ENCODE assay signal across 30 cellular contexts in the genomic region with DNA sequence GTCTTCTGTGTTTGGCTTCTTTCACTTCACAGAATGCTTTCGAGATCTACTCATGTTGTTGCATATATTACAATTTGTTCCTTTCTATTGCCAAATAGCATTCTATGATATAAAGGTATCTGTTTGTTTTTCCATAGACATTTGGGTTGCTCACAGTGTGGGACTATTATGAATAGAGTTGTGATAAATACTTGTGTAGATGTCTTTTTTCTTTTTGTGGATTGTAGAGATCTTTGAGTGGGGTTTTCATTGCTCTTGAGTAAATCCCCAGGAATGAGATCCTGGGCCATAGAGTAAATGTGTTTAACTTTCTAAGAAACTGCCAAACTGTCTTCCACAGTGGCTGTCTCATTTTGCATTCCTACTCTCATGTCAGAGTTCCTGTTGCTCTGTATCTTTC. TPM values are rescaled to one million over a fixed set of nuclear protein-coding genes. Genes with fewer than 3 reads are reported as not detected.
DNase-seq lines count a peak whose midpoint lies in the region; ATAC-seq, FAIRE-seq and TF ChIP-seq lines count a peak whose summit lies in the region.
"Had no signal": no experiment of that assay in that cellular context is flagged by ENCODE, and none has a peak within 500 bp of the region (broad histone marks: within the 10 kb centered on the region; RNA-seq: fewer than 3 reads in every experiment).

No MANE protein-coding gene starts in this region.

- H3K4me1 ChIP-seq in left ventricle myocardium inferior (peaks cover 56% of the 10 kb centered on the region), gastrocnemius medialis (peaks cover 61 to 66% of the 10 kb centered on the region in 2 donors), Karpas-422 (ENCODE audit: low read length) (no peaks in the 10 kb centered on the region)

- no peak overlapping the region for H3K4me3 ChIP-seq in left ventricle myocardium inferior
- H3K4me3 ChIP-seq in gastrocnemius medialis, result no peak overlapping the region
- no peak overlapping the region for H3K4me3 ChIP-seq in Karpas-422 (ENCODE audit: low read length)

- no peaks in the 10 kb centered on the region for H3K79me2 ChIP-seq in Karpas-422 (ENCODE audit: low read length)

- no peak for ATAC-seq in left cardiac atrium
- no peak for ATAC-seq in gastrocnemius medialis
- ATAC-seq: HCT116, HepG2 had no signal

- H2AFZ ChIP-seq in Karpas-422 (ENCODE audit: low read length), result no peak overlapping the region

- H3K9me2 ChIP-seq in Karpas-422 (replicated peaks; ENCODE audit: insufficient read depth, low read length), result no peaks in the 10 kb centered on the region

- no peaks in the 10 kb centered on the region for H4K20me1 ChIP-seq in Karpas-422 (ENCODE audit: insufficient read depth, low read depth, low read length)

- no peak for TF ChIP-seq CTCF in left ventricle myocardium inferior (IDR thresholded peaks at IDR 0.05; ENCODE audit: borderline replicate concordance)
- TF ChIP-seq CTCF in gastrocnemius medialis (IDR thresholded peaks at IDR 0.05 in 4 of 5, conservative IDR thresholded peaks at IDR 0.05 in 1 of 5), result no peak

- in situ Hi-C loops in gastrocnemius medialis (cut with MboI; ENCODE audit: low sequenced_read_pairs in 4 of 4), result no loop called here

- intact Hi-C loops in left ventricle myocardium inferior (cut with micrococcal nuclease) (no loop called here), left cardiac atrium (cut with DNase I) (no loop called here), gastrocnemius medialis (cut with DNase I; ENCODE audit: low total_unique reads) (loop anchor here (2.0 kb wide), 1 partner anchor 17 kb away; no protein-coding TSS in a partner anchor)

- FAIRE-seq in HTR-8/SVneo (lab: Jason Lieb, UNC), result no peak
- FAIRE-seq: GM12891, HepG2, RCC 7860 had no signal

- H3K27ac ChIP-seq in left ventricle myocardium inferior (replicated peaks) (peak overlapping the region; percentile 87), gastrocnemius medialis (peak overlapping the region; percentile 90 to 97 (median 96)), Karpas-422 (ENCODE audit: low read length) (no peak overlapping the region)
- H3K27ac ChIP-seq: 22Rv1 had no signal

- H3K36me3 ChIP-seq in left ventricle myocardium inferior (peaks cover 5% of the 10 kb centered on the region), gastrocnemius medialis (peaks cover 0 to 24% of the 10 kb centered on the region in 2 donors), Karpas-422 (ENCODE audit: insufficient read depth, low read length) (no peaks in the 10 kb centered on the region)
- H3K36me3 ChIP-seq: BE2C had no signal

- H3K9ac ChIP-seq in Karpas-422 (ENCODE audit: low read length), result no peak overlapping the region

- no peak overlapping the region for H3K4me2 ChIP-seq in Karpas-422 (ENCODE audit: low read depth, low read length, poor library complexity, severe bottlenecking)

- TF ChIP-seq POLR2A in gastrocnemius medialis (IDR thresholded peaks at IDR 0.05), result no peak

- H3K27me3 ChIP-seq in left ventricle myocardium inferior (ENCODE audit: low read depth), result no peaks in the 10 kb centered on the region
- H3K27me3 ChIP-seq in gastrocnemius medialis, result no peaks in the 10 kb centered on the region
- H3K27me3 ChIP-seq in Karpas-422 (ENCODE audit: low read length), result no peaks in the 10 kb centered on the region
- H3K27me3 ChIP-seq: BE2C had no signal

- H3K9me3 ChIP-seq in left ventricle myocardium inferior (replicated peaks) (no peaks in the 10 kb centered on the region), gastrocnemius medialis (no peaks in the 10 kb centered on the region), Karpas-422 (ENCODE audit: low read length) (no peaks in the 10 kb centered on the region)
- H3K9me3 ChIP-seq: BE2C had no signal

- DNase-seq in left ventricle myocardium inferior, result no peak
- DNase-seq in left cardiac atrium, result no peak
- DNase-seq in fibroblast of gingiva (ENCODE audit: low read depth), result peak; percentile 19
- DNase-seq in gastrocnemius medialis, result no peak
- DNase-seq in Karpas-422, result no peak
- DNase-seq in HTR-8/SVneo (ENCODE audit: insufficient read length, low spot score), result no peak
- no peak for DNase-seq in hippocampal formation (lab: John Stamatoyannopoulos, UW)
- no peak for DNase-seq in GM19238 (ENCODE audit: insufficient read length, low spot score)
- DNase-seq: ACHN; BE2C; CD8-positive, alpha-beta memory T cell; DMS 273 treated with DMSO at 0.1 percent for 48 hours; DMS79; GF-D8; MV-4-11; NCI-H1105 treated with DMSO at 0.1 percent for 48 hours; NCI-H146; NCI-H1930; NCI-H446; NCI-H524 treated with DMSO at 0.1 percent for 48 hours; NCI-H774 had no signal

RNA-seq across cellular contexts. Expression of a gene that starts 24.9 kb away (rescaled TPM):
- total RNA-seq in left ventricle myocardium inferior (not detected), left cardiac atrium (not detected), gastrocnemius medialis (not detected)
- 0.11 TPM in 1 of 2 replicates, not detected in the other for total RNA-seq in Karpas-422 (2014; rRNA removed; shearing (Covaris generic); ENCODE audit: low replicate concordance)
- total RNA-seq: H4, HT-29, MCF 10A had no signal

RNA-seq across cellular contexts. Expression of a gene that starts 39.1 kb away (rescaled TPM):
- total RNA-seq in left ventricle myocardium inferior (not detected), left cardiac atrium (not detected), gastrocnemius medialis (not detected)
- not detected in 2 replicates for total RNA-seq in Karpas-422 (2014; rRNA removed; shearing (Covaris generic); ENCODE audit: low replicate concordance)
- total RNA-seq: CD8-positive, alpha-beta memory T cell; H4; HepG2; HT-29; LHCN-M2; MCF 10A had no signal

RNA-seq across cellular contexts. Expression of a gene that starts 39.5 kb away (rescaled TPM):
- 10.6 TPM for total RNA-seq in left ventricle myocardium inferior
- 10 to 100 TPM in 1 of 2 donors, 1 to 10 TPM in 1; 8.7 to 16.2 TPM for total RNA-seq in left cardiac atrium
- 100 to 1,000 TPM in 1 of 4 donors, 10 to 100 TPM in 3; 34.5 to 199 (median 63.7) TPM for total RNA-seq in gastrocnemius medialis
- 0.79 TPM in 1 of 2 replicates, not detected in the other for total RNA-seq in Karpas-422 (2014; rRNA removed; shearing (Covaris generic); ENCODE audit: low replicate concordance)
- total RNA-seq: HepG2 had no signal

RNA-seq across cellular contexts. Expression of a gene that starts 48.6 kb away (rescaled TPM):
- total RNA-seq in left ventricle myocardium inferior (25.2 TPM), left cardiac atrium (10 to 100 TPM; 30.8 to 37.9 TPM), gastrocnemius medialis (10 to 100 TPM in 3 of 4 donors, 1 to 10 TPM in 1; 9.5 to 28.8 (median 13.8) TPM)
- total RNA-seq in Karpas-422 (2014; rRNA removed; shearing (Covaris generic); ENCODE audit: low replicate concordance), result 52.6 and 69.3 TPM in 2 replicates

RNA-seq across cellular contexts. Expression of a gene that starts 49.0 kb away (rescaled TPM):
- total RNA-seq in left ventricle myocardium inferior, result 64.6 TPM
- total RNA-seq in left cardiac atrium, result 10 to 100 TPM; 71.4 to 77.5 TPM
- total RNA-seq in gastrocnemius medialis, result 10 to 100 TPM; 61.9 to 74.8 (median 70.6) TPM
- 125 and 159 TPM in 2 replicates for total RNA-seq in Karpas-422 (2014; rRNA removed; shearing (Covaris generic); ENCODE audit: low replicate concordance)
